8 cellular contexts compared by ENCODE assay signal in the genomic region with DNA sequence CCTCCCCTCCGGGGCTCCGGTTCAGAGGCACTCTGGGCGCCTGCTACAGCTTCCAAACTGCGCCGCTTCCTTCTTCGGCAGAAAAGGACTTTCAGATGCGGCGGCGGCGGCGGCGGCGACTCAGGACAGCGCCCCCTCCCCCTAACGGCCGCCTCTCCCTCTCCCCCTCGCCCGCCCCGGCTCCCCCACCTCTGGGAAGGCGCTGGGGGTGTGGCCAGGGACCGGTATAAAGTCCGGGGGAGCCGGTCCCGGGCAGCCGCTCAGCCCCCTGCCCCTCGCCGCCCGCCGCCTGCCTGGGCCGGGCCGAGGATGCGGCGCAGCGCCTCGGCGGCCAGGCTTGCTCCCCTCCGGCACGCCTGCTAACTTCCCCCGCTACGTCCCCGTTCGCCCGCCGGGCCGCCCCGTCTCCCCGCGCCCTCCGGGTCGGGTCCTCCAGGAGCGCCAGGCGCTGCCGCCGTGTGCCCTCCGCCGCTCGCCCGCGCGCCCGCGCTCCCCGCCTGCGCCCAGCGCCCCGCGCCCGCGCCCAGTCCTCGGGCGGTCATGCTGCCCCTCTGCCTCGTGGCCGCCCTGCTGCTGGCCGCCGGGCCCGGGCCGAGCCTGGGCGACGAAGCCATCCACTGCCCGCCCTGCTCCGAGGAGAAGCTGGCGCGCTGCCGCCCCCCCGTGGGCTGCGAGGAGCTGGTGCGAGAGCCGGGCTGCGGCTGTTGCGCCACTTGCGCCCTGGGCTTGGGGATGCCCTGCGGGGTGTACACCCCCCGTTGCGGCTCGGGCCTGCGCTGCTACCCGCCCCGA. TPM values are rescaled to one million over a fixed set of nuclear protein-coding genes. Genes with fewer than 3 reads are reported as not detected.
DNase-seq lines count a peak whose midpoint lies in the region; ATAC-seq, FAIRE-seq and TF ChIP-seq lines count a peak whose summit lies in the region.

TSS of gene IGFBP4 (plus strand) at position 255 of the 792 bp plus-strand sequence. CDS start at position 541, 286 bp downstream.

- H3K27ac ChIP-seq in CD4-positive, alpha-beta memory T cell (ENCODE audit: low read depth, low read length): peak within 1 kb of the TSS; percentile 37
- peak within 1 kb of the TSS; percentile 77 for H3K27ac ChIP-seq in RWPE1
- H3K27ac ChIP-seq in naive thymus-derived CD4-positive, alpha-beta T cell (ENCODE audit: low read depth, low read length): peak within 1 kb of the TSS; percentile 1

- peak within 1 kb of the TSS; percentile 85 to 97 (median 93) for H3K27ac Mint-ChIP-seq in CD4-positive, alpha-beta memory T cell
- peak within 1 kb of the TSS; percentile 89 for H3K27ac Mint-ChIP-seq in activated T-helper 2 cell treated with anti-CD3 and anti-CD28 coated beads, Interferon-gamma antibody, Interleukin-2, Interleukin-4, amounts not matched to agents 10 μg/mL and 5 μg/mL and 100 μg/mL, durations not matched to agents 14 hours and 24 hours and 36 hours
- H3K27ac Mint-ChIP-seq in naive thymus-derived CD4-positive, alpha-beta T cell: peak within 1 kb of the TSS in 8 of 9 donors; percentile 60 to 93 (median 78)

- no peaks in the 10 kb centered on the region for H3K27me3 ChIP-seq in CD4-positive, alpha-beta memory T cell (ENCODE audit: insufficient read depth, low read length)
- H3K27me3 ChIP-seq in naive thymus-derived CD4-positive, alpha-beta T cell (ENCODE audit: control insufficient read depth in 2 of 2, insufficient read depth in 2 of 2, low read length in 2 of 2): no peaks in the 10 kb centered on the region

- H3K4me1 ChIP-seq in CD4-positive, alpha-beta memory T cell (ENCODE audit: insufficient read depth, low read length): peaks cover 45% of the 10 kb centered on the region
- H3K4me1 ChIP-seq in naive thymus-derived CD4-positive, alpha-beta T cell (ENCODE audit: control insufficient read depth in 2 of 2, insufficient read depth in 2 of 2, low read length in 2 of 2): peaks cover 23 to 24% of the 10 kb centered on the region in 2 donors

- peak; percentile 87 for ATAC-seq in naive thymus-derived CD4-positive, alpha-beta T cell
- peak; percentile 67 for ATAC-seq in stimulated activated naive CD8-positive, alpha-beta T cell treated with anti-CD3 and anti-CD28 coated beads, Interleukin-15, Interleukin-2, amounts not matched to agents 100 U/mL and 50 U/mL, for 24 hours
- no peak for ATAC-seq in GM18861 (IDR thresholded peaks at IDR 0.05; ENCODE audit: unreplicated experiment)

- peaks cover 2 to 6% of the 10 kb centered on the region in 2 donors for H3K27me3 Mint-ChIP-seq in CD4-positive, alpha-beta memory T cell
- H3K27me3 Mint-ChIP-seq in activated T-helper 2 cell treated with anti-CD3 and anti-CD28 coated beads, Interferon-gamma antibody, Interleukin-2, Interleukin-4, amounts not matched to agents 10 μg/mL and 5 μg/mL and 100 μg/mL, durations not matched to agents 14 hours and 24 hours and 36 hours (ENCODE audit: low read depth): no peaks in the 10 kb centered on the region
- peaks cover 0 to 5% (median 0%) of the 10 kb centered on the region in 5 donors for H3K27me3 Mint-ChIP-seq in naive thymus-derived CD4-positive, alpha-beta T cell

- peak; percentile 80 for TF ChIP-seq CTCF in RWPE1 (conservative IDR thresholded peaks at IDR 0.05; ENCODE audit: low read depth)
- no peak for TF ChIP-seq CTCF in fibroblast of mammary gland (conservative IDR thresholded peaks at IDR 0.05; ENCODE audit: control insufficient read depth, insufficient read depth, low read depth, low read length)

- peaks cover 0 to 6% (median 0%) of the 10 kb centered on the region in 8 donors for H3K9me3 Mint-ChIP-seq in CD4-positive, alpha-beta memory T cell
- H3K9me3 Mint-ChIP-seq in activated T-helper 2 cell treated with anti-CD3 and anti-CD28 coated beads, Interferon-gamma antibody, Interleukin-2, Interleukin-4, amounts not matched to agents 10 μg/mL and 5 μg/mL and 100 μg/mL, durations not matched to agents 14 hours and 24 hours and 36 hours: no peaks in the 10 kb centered on the region
- H3K9me3 Mint-ChIP-seq in naive thymus-derived CD4-positive, alpha-beta T cell: no peaks in the 10 kb centered on the region

- peaks cover 20 to 47% (median 32%) of the 10 kb centered on the region in 4 donors for H3K4me1 Mint-ChIP-seq in CD4-positive, alpha-beta memory T cell
- peaks cover 36% of the 10 kb centered on the region for H3K4me1 Mint-ChIP-seq in activated T-helper 2 cell treated with anti-CD3 and anti-CD28 coated beads, Interferon-gamma antibody, Interleukin-2, Interleukin-4, amounts not matched to agents 10 μg/mL and 5 μg/mL and 100 μg/mL, durations not matched to agents 14 hours and 24 hours and 36 hours (ENCODE audit: low read depth)
- H3K4me1 Mint-ChIP-seq in naive thymus-derived CD4-positive, alpha-beta T cell: peaks cover 26 to 54% (median 30%) of the 10 kb centered on the region in 7 donors

- CTCF ChIA-PET in CD4-positive, alpha-beta memory T cell (lab: Charles Lee; ENCODE audit: partially characterized antibody): interaction anchor here (0.6 to 16.7 kb wide), 24 partner anchors 9 to 172 kb away, joined by 3 to 192 read pairs (median 5); partner anchors contain the start of gene TOP2A
- CTCF ChIA-PET in RWPE1 (lab: Yijun Ruan, JAX): interaction anchor here (0.6 to 1.8 kb wide), 7 partner anchors 10 to 201 kb away, joined by 3 to 10 read pairs (median 4); no protein-coding TSS in a partner anchor
- CTCF ChIA-PET in naive thymus-derived CD4-positive, alpha-beta T cell (lab: Charles Lee): interaction anchor here (0.7 to 2.2 kb wide), 16 partner anchors 9 to 172 kb away, joined by 3 to 19 read pairs (median 4); no protein-coding TSS in a partner anchor

- DNase-seq in CD4-positive, alpha-beta memory T cell: peak; percentile 55 to 69 (median 62)
- DNase-seq in HTR-8/SVneo (ENCODE audit: insufficient read length, low spot score) (peak; percentile 83), RWPE1 (ENCODE audit: low spot score) (peak; percentile 63), fibroblast of mammary gland (ENCODE audit: low read depth) (peak; percentile 63)
- DNase-seq in activated T-helper 2 cell treated with anti-CD3 and anti-CD28 coated beads, Interferon-gamma antibody, Interleukin-2, Interleukin-4, amounts not matched to agents 10 μg/mL and 5 μg/mL and 100 μg/mL, durations not matched to agents 14 hours and 24 hours and 36 hours (ENCODE audit: low spot score): peak; percentile 66
- DNase-seq in naive thymus-derived CD4-positive, alpha-beta T cell: peak; percentile 40 to 80 (median 61)
- DNase-seq in stimulated activated naive CD8-positive, alpha-beta T cell treated with anti-CD3 and anti-CD28 coated beads, Interleukin-15, Interleukin-2, amounts not matched to agents 100 U/mL and 50 U/mL, for 24 hours: peak; percentile 79

- peak; percentile 95 for FAIRE-seq in HTR-8/SVneo (lab: Jason Lieb, UNC)

- peaks cover 0 to 6% of the 10 kb centered on the region in 2 donors for H3K36me3 Mint-ChIP-seq in CD4-positive, alpha-beta memory T cell
- peaks cover under 1% of the 10 kb centered on the region for H3K36me3 Mint-ChIP-seq in activated T-helper 2 cell treated with anti-CD3 and anti-CD28 coated beads, Interferon-gamma antibody, Interleukin-2, Interleukin-4, amounts not matched to agents 10 μg/mL and 5 μg/mL and 100 μg/mL, durations not matched to agents 14 hours and 24 hours and 36 hours (ENCODE audit: low read depth)
- peaks cover 0 to 13% (median 0%) of the 10 kb centered on the region in 5 donors for H3K36me3 Mint-ChIP-seq in naive thymus-derived CD4-positive, alpha-beta T cell

- no peaks in the 10 kb centered on the region for H3K36me3 ChIP-seq in CD4-positive, alpha-beta memory T cell (ENCODE audit: insufficient read depth, low read length)
- no peaks in the 10 kb centered on the region for H3K36me3 ChIP-seq in naive thymus-derived CD4-positive, alpha-beta T cell (ENCODE audit: control insufficient read depth in 2 of 3, insufficient read depth in 3 of 3, low read length in 3 of 3)

- H3K4me3 Mint-ChIP-seq in CD4-positive, alpha-beta memory T cell: peak within 1 kb of the TSS; percentile 80 to 97 (median 86)
- H3K4me3 Mint-ChIP-seq in activated T-helper 2 cell treated with anti-CD3 and anti-CD28 coated beads, Interferon-gamma antibody, Interleukin-2, Interleukin-4, amounts not matched to agents 10 μg/mL and 5 μg/mL and 100 μg/mL, durations not matched to agents 14 hours and 24 hours and 36 hours (ENCODE audit: low read depth): peak within 1 kb of the TSS; percentile 84
- peak within 1 kb of the TSS; percentile 67 to 90 (median 84) for H3K4me3 Mint-ChIP-seq in naive thymus-derived CD4-positive, alpha-beta T cell

- POLR2A ChIA-PET in CD4-positive, alpha-beta memory T cell (lab: Charles Lee; ENCODE audit: partially characterized antibody): interaction anchor here (0.6 to 5.3 kb wide), 17 partner anchors 12 to 118 kb away, joined by 3 to 75 read pairs (median 5); partner anchors contain the start of gene TOP2A
- POLR2A ChIA-PET in RWPE1 (lab: Yijun Ruan, JAX; ENCODE audit: low non-redundant PET): interaction anchor here (0.7 to 1.0 kb wide), 2 partner anchors 17 to 90 kb away, joined by 3 read pairs; no protein-coding TSS in a partner anchor
- POLR2A ChIA-PET in naive thymus-derived CD4-positive, alpha-beta T cell (lab: Charles Lee): interaction anchor here (0.6 to 2.1 kb wide), 11 partner anchors 9 to 159 kb away, joined by 3 to 6 read pairs (median 4); no protein-coding TSS in a partner anchor

- intact Hi-C loops in CD4-positive, alpha-beta memory T cell (cut with micrococcal nuclease): loop anchor here (1.0 to 5.0 kb wide), 5 partner anchors 39 to 90 kb away; no protein-coding TSS in a partner anchor
- intact Hi-C loops in activated T-helper 2 cell treated with anti-CD3 and anti-CD28 coated beads, Interferon-gamma antibody, Interleukin-2, Interleukin-4, amounts not matched to agents 10 μg/mL and 5 μg/mL and 100 μg/mL, durations not matched to agents 14 hours and 24 hours and 36 hours (cut with micrococcal nuclease): loop anchor here (2.0 to 5.0 kb wide), 2 partner anchors 17 to 41 kb away; no protein-coding TSS in a partner anchor
- intact Hi-C loops in naive thymus-derived CD4-positive, alpha-beta T cell (cut with micrococcal nuclease): loop anchor here (1.0 to 5.0 kb wide), 7 partner anchors 17 to 90 kb away; no protein-coding TSS in a partner anchor

- peak within 1 kb of the TSS; percentile 67 to 73 for H3K4me3 ChIP-seq in CD4-positive, alpha-beta memory T cell (ENCODE audit: low read length in 2 of 2)
- H3K4me3 ChIP-seq in fibroblast of mammary gland (ENCODE audit: control insufficient read depth, low read depth, low read length): peak within 1 kb of the TSS; percentile 99
- H3K4me3 ChIP-seq in naive thymus-derived CD4-positive, alpha-beta T cell (ENCODE audit: low read length): peak within 1 kb of the TSS; percentile 21

- H3K9me3 ChIP-seq in CD4-positive, alpha-beta memory T cell (ENCODE audit: control insufficient read depth in 1 of 2, low read length in 2 of 2): no peaks in the 10 kb centered on the region
- no peaks in the 10 kb centered on the region for H3K9me3 ChIP-seq in naive thymus-derived CD4-positive, alpha-beta T cell (ENCODE audit: control insufficient read depth in 2 of 3, low read length in 3 of 3)

RNA-seq across cellular contexts. Expression of gene IGFBP4, which starts in this region (rescaled TPM):
- 1 to 10 TPM; 5.3 to 5.8 TPM for total RNA-seq in CD4-positive, alpha-beta memory T cell
- polyA plus RNA-seq in CD4-positive, alpha-beta memory T cell: 1 to 10 TPM; 3.3 to 6.1 TPM
- 54.6 and 59.3 TPM in 2 replicates for total RNA-seq in activated T-helper 2 cell treated with anti-CD3 and anti-CD28 coated beads, Interferon-gamma antibody, Interleukin-2, Interleukin-4, amounts not matched to agents 10 μg/mL and 5 μg/mL and 100 μg/mL, durations not matched to agents 14 hours and 24 hours and 36 hours
- total RNA-seq in naive thymus-derived CD4-positive, alpha-beta T cell: 100 to 1,000 TPM in 1 of 5 experiments, 1 to 10 TPM in 4; 1.5 to 116 (median 1.9) TPM
- polyA plus RNA-seq in naive thymus-derived CD4-positive, alpha-beta T cell: 1 to 10 TPM in 1 of 2 donors, under 1 TPM in 1; 0.45 to 1.0 TPM

Comparison
In these comparisons a context has a peak if more than half of its experiments do, and no peak if none do; other contexts are left out.
1. H3K27ac ChIP-seq: peak in every context shown above with its lines; median percentile 77 in RWPE1; 37 in CD4-positive, alpha-beta memory T cell; 1 in naive thymus-derived CD4-positive, alpha-beta T cell.
2. H3K4me3 ChIP-seq: peak in every context shown above with its lines; median percentile 99 in fibroblast of mammary gland; 70 in CD4-positive, alpha-beta memory T cell; 21 in naive thymus-derived CD4-positive, alpha-beta T cell.